ENCODE assay signal across 15 cellular contexts in genomic region chr3:179949869-179950268, GRCh38.
A peak's percentile ranks its signal among the peaks of the same experiment; 100 is the strongest.
DNase-seq lines count a peak whose midpoint lies in the region; ATAC-seq and TF ChIP-seq lines count a peak whose summit lies in the region.
"Had no signal": no experiment of that assay in that cellular context is flagged by ENCODE, and none has a peak within 500 bp of the region (broad histone marks: within the 10 kb centered on the region; RNA-seq: fewer than 3 reads in every experiment).

No MANE protein-coding gene starts in this region.

- TF ChIP-seq CTCF in thyroid gland (IDR thresholded peaks at IDR 0.05): no peak

- intact Hi-C loops in thyroid gland (cut with DNase I): no loop called here
- intact Hi-C loops in sciatic nerve (cut with DNase I): no loop called here

- H3K27me3 ChIP-seq in HUES48 (ENCODE audit: control insufficient read depth, insufficient read depth, low read length) (no peaks in the 10 kb centered on the region), thyroid gland (no peaks in the 10 kb centered on the region)
- H3K27me3 ChIP-seq: ovary, uterus had no signal

- H3K4me3 ChIP-seq in HUES48 (ENCODE audit: low read depth, low read length) (no peak overlapping the region), thyroid gland (replicated peaks in 1 of 3) (no peak overlapping the region)
- H3K4me3 ChIP-seq: A549, ovary, uterus had no signal

- H3K4me1 ChIP-seq in HUES48 (ENCODE audit: control insufficient read depth, insufficient read depth, low read length) (peaks cover 30% of the 10 kb centered on the region), thyroid gland (no peaks in the 10 kb centered on the region)
- H3K4me1 ChIP-seq: A549, uterus had no signal

- no peaks in the 10 kb centered on the region for H3K9me3 ChIP-seq in HUES48 (ENCODE audit: control insufficient read depth, insufficient read depth, low read length)
- H3K9me3 ChIP-seq in thyroid gland: no peaks in the 10 kb centered on the region
- H3K9me3 ChIP-seq: A549, ovary, uterus had no signal

- peak overlapping the region; percentile 18 for H3K27ac ChIP-seq in HUES48 (ENCODE audit: low read depth, low read length)
- H3K27ac ChIP-seq in substantia nigra (ENCODE audit: low read depth, low read length, poor library complexity, severe bottlenecking): peak overlapping the region; percentile 75
- no peak overlapping the region for H3K27ac ChIP-seq in thyroid gland
- H3K27ac ChIP-seq: A549, ovary, uterus had no signal

- peak; percentile 47 for DNase-seq in NCI-H82 (lab: John Stamatoyannopoulos, UW)
- no peak for DNase-seq in NCI-H82 treated with DMSO at 0.1 percent for 48 hours (lab: John Stamatoyannopoulos, UW; ENCODE audit: unreplicated experiment)
- no peak for DNase-seq in substantia nigra (lab: John Stamatoyannopoulos, UW)
- no peak for DNase-seq in thyroid gland
- no peak for DNase-seq in sciatic nerve (ENCODE audit: low spot score)
- no peak for DNase-seq in NCI-H748 treated with DMSO at 0.1 percent for 48 hours (lab: John Stamatoyannopoulos, UW)
- DNase-seq: activated CD8-positive, alpha-beta memory T cell treated with anti-CD3 and anti-CD28 coated beads, Interleukin-2, amount 50 U/mL, for 4 hours; activated naive CD8-positive, alpha-beta T cell treated with anti-CD3 and anti-CD28 coated beads, Interleukin-2, amount 50 U/mL, for 24 hours; dermis blood vessel endothelial cell; ovary; SIG-M5; uterus had no signal

- no peak for TF ChIP-seq POLR2A in thyroid gland (IDR thresholded peaks at IDR 0.05)

- ATAC-seq in HG02798 (IDR thresholded peaks at IDR 0.05; ENCODE audit: poor library complexity, unreplicated experiment) (peak; percentile 26), sciatic nerve (no peak)
- ATAC-seq: A549; activated naive CD8-positive, alpha-beta T cell treated with anti-CD3 and anti-CD28 coated beads, Interleukin-2, amount 50 U/mL, for 24 hours had no signal

- H3K9ac ChIP-seq in HUES48 (ENCODE audit: low read depth, low read length): no peak overlapping the region

- WGBS in thyroid gland, 2 donors: 94% methylated on average over 2 of the region's 2 CpGs

- H3K36me3 ChIP-seq in HUES48 (ENCODE audit: control insufficient read depth, insufficient read depth, low read length): no peaks in the 10 kb centered on the region
- H3K36me3 ChIP-seq in thyroid gland: no peaks in the 10 kb centered on the region
- H3K36me3 ChIP-seq: ovary, uterus had no signal

Comparison
In these comparisons a context has a peak if more than half of its experiments do, and no peak if none do; other contexts are left out.
1. H3K27ac ChIP-seq: peak in HUES48 (single experiment) and substantia nigra (single experiment); none in thyroid gland (0 of 3).